Comparison of ENCODE assay signal across 17 cellular contexts in the genomic region with DNA sequence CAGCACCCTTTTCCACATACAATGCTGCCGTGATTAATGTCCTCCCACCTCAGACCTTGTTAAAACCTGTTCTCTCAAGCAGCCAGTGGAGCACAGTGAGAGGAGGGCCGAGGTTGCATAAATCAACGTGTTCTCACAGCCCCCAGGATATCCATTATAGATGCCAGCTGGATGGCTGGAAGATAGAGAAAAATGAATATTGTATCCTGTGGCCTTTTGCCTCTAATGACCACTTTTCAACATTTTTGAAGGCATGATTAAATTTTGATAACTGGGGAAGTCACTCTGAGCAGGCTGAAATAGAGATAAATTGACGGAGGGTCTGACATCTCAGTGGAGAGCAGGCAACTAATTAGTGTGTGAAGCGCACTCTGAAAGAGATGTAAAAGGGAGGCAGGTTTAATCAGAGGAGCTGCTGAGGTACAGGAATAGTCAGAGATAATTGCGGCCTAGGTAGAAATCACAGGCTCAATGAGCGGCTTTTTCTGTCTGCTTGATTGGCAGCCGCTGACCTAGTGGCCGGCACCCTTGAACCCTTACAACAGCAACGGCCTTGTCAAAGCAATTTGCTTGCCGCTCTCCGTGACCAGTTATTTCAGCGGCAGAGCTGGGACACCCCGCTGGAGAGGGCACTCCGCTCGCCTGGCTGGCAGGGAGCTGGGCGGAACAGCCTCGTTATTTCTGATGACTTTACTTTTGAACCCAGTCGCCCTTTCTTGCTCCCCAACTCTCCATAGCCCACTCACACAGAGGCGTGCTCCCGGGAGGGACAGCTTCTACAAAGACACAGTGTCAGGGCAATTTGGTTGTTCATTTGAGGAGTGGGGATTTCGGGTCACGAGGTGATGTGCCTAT.
DNase-seq lines count a peak whose midpoint lies in the region; ATAC-seq and TF ChIP-seq lines count a peak whose summit lies in the region.
"Had no signal": no experiment of that assay in that cellular context is flagged by ENCODE, and none has a peak within 500 bp of the region (broad histone marks: within the 10 kb centered on the region; RNA-seq: fewer than 3 reads in every experiment).

No MANE protein-coding gene starts in this region.

- H4K20me1 ChIP-seq in SK-N-SH (ENCODE audit: insufficient read depth) = no peaks in the 10 kb centered on the region

- TF ChIP-seq CTCF in SK-N-SH (IDR thresholded peaks at IDR 0.05) = no peak

- H2AFZ ChIP-seq in SK-N-SH (ENCODE audit: low read depth) = no peak overlapping the region

- POLR2A ChIA-PET in SK-N-SH (lab: Yijun Ruan, JAX) = no interaction called here

- no peak overlapping the region for H3K9ac ChIP-seq in SK-N-SH

- no peaks in the 10 kb centered on the region for H3K79me2 ChIP-seq in SK-N-SH (ENCODE audit: insufficient read depth)

- H3K9me2 ChIP-seq in SK-N-SH = no peaks in the 10 kb centered on the region

- H3K27me3 ChIP-seq in SK-N-SH (ENCODE audit: insufficient read depth) = no peaks in the 10 kb centered on the region
- H3K27me3 ChIP-seq: transverse colon had no signal

- H3K4me1 ChIP-seq in SK-N-SH (ENCODE audit: control insufficient read depth in 1 of 2, insufficient read depth in 2 of 2, low read depth in 1 of 2, low read length in 1 of 2) = peaks cover 8 to 18% of the 10 kb centered on the region in 2 experiments; a peak in 3 of 4 replicates
- H3K4me1 ChIP-seq: prostate gland, transverse colon had no signal

- peak in 1 of 2 experiments; percentile 94; a peak in 2 of 4 replicates for TF ChIP-seq EP300 in SK-N-SH (IDR thresholded peaks at IDR 0.05; ENCODE audit: borderline replicate concordance in 1 of 2, low read depth in 1 of 2, low read length in 1 of 2)

- no peaks in the 10 kb centered on the region for H3K9me3 ChIP-seq in SK-N-SH
- H3K9me3 ChIP-seq: prostate gland, transverse colon had no signal

- CTCF ChIA-PET in SK-N-SH (lab: Yijun Ruan, JAX) = interaction anchor here (0.5 to 1.5 kb wide), 3 partner anchors 11 to 272 kb away, joined by 3 to 4 read pairs (median 3); no protein-coding TSS in a partner anchor

- H3K4me3 ChIP-seq in SK-N-SH (ENCODE audit: low read depth in 2 of 2, low read length in 1 of 2) = no peak overlapping the region; a peak in 1 of 4 replicates
- H3K4me3 ChIP-seq: coronary artery, prostate gland, transverse colon had no signal

- no peaks in the 10 kb centered on the region for H3K36me3 ChIP-seq in SK-N-SH (replicated peaks in 1 of 2; ENCODE audit: control insufficient read depth in 1 of 2, insufficient read depth in 2 of 2, low read length in 1 of 2)
- H3K36me3 ChIP-seq: prostate gland, transverse colon had no signal

- 82% methylated on average over 23 of the region's 23 CpGs for WGBS in SK-N-SH (ENCODE audit: low lambda C conversion rate)

- no peaks in the 10 kb centered on the region for H3F3A ChIP-seq in SK-N-SH (replicated peaks; ENCODE audit: insufficient read depth)

- ATAC-seq in HG03442 (IDR thresholded peaks at IDR 0.05; ENCODE audit: unreplicated experiment) = no peak
- no peak for ATAC-seq in GM21528 (IDR thresholded peaks at IDR 0.05; ENCODE audit: low FRiP score, unreplicated experiment)

- peak overlapping the region in 1 of 2 experiments; percentile 81; a peak in 2 of 4 replicates for H3K27ac ChIP-seq in SK-N-SH (ENCODE audit: low read depth in 2 of 2, low read length in 1 of 2)
- H3K27ac ChIP-seq: coronary artery, prostate gland, transverse colon had no signal

- DNase-seq in NCI-H345 (lab: John Stamatoyannopoulos, UW) (peak; percentile 13), NCI-H345 treated with DMSO at 0.1 percent for 48 hours (lab: John Stamatoyannopoulos, UW; ENCODE audit: unreplicated experiment) (no peak), SK-N-SH (peak; percentile 62), left kidney (ENCODE audit: low read depth, low spot score) (peak; percentile 87), cortex of kidney (lab: John Stamatoyannopoulos, UW) (no peak), Ammon's horn (ENCODE audit: low spot score) (no peak)
- DNase-seq: activated CD4-positive, alpha-beta T cell treated with anti-CD3 and anti-CD28 coated beads, Interleukin-2, amount 10 ng/mL, durations not matched to agents 24 days and 14 days; activated naive CD4-positive, alpha-beta T cell treated with Interleukin-2 at 50 U/mL for 16 hours; activated T-cell treated with anti-CD3 and anti-CD28 coated beads, Interleukin-2, amount 50 U/mL, for 48 hours; DMS79; NCI-H2107; NCI-H524 treated with DMSO at 0.1 percent for 48 hours; transverse colon had no signal

- no peak overlapping the region for H3K4me2 ChIP-seq in SK-N-SH

- TF ChIP-seq RAD21 in SK-N-SH (IDR thresholded peaks at IDR 0.05; ENCODE audit: low read length) = no peak; the same call in 1 of the 2 replicates

TF ChIP-seq in SK-N-SH, 30 proteins besides CTCF, POLR2A, EP300 and RAD21:
- peak; percentile 75; the same call in 1 of the 2 replicates for TF ChIP-seq RCOR1 (IDR thresholded peaks at IDR 0.05; ENCODE audit: low read length)
- peak; percentile 91 for TF ChIP-seq GATA2 (CRISPR knock-in tag; IDR thresholded peaks at IDR 0.05)
- TF ChIP-seq TCF12 (IDR thresholded peaks at IDR 0.05) = 0 out of 2 replicates have a peak, but pooled peaks have one; percentile 12
- no peak for TF ChIP-seq ZBTB33 (IDR thresholded peaks at IDR 0.05; ENCODE audit: borderline replicate concordance, low read depth)
- TF ChIP-seq IRF3 (IDR thresholded peaks at IDR 0.05; ENCODE audit: low read depth, low read length) = no peak
- peak; percentile 33 for TF ChIP-seq CHD2 (IDR thresholded peaks at IDR 0.05; ENCODE audit: low read length, partially characterized antibody)
- TF ChIP-seq MXI1 (IDR thresholded peaks at IDR 0.05; ENCODE audit: low read depth, low read length) = no peak
- no peak for TF ChIP-seq JUND (IDR thresholded peaks at IDR 0.05)

Comparison
In these comparisons a context has a peak if more than half of its experiments do, and no peak if none do; other contexts are left out.
1. DNase-seq: peak in NCI-H345 (single experiment), SK-N-SH (single experiment) and left kidney (single experiment); none in NCI-H345 treated with DMSO at 0.1 percent for 48 hours (single experiment), cortex of kidney (single experiment) and Ammon's horn (single experiment).